ENCODE assay signal across 1 cellular context in genomic region chr2:219171231-219171651, GRCh38.
TF ChIP-seq lines count a peak whose summit lies in the region.

No MANE protein-coding gene starts in this region.

TF ChIP-seq in endothelial cell of umbilical vein, 7 proteins besides CTCF, POLR2A, EP300 and RAD21:
- TF ChIP-seq, protein P1, sequence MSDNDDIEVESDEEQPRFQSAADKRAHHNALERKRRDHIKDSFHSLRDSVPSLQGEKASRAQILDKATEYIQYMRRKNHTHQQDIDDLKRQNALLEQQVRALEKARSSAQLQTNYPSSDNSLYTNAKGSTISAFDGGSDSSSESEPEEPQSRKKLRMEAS (IDR thresholded peaks at IDR 0.05; ENCODE audit: insufficient read depth, insufficient read length), result peak; percentile 79
- no peak for TF ChIP-seq JUN (IDR thresholded peaks at IDR 0.05; ENCODE audit: borderline replicate concordance, insufficient read depth, insufficient read length, low read depth)
